6 cellular contexts compared by ENCODE assay signal in genomic region chr6:35468980-35469710, GRCh38. TPM values are rescaled to one million over a fixed set of nuclear protein-coding genes. Genes with fewer than 3 reads are reported as not detected.
DNase-seq lines count a peak whose midpoint lies in the region; ATAC-seq and TF ChIP-seq lines count a peak whose summit lies in the region.

No MANE protein-coding gene starts in this region.

- WGBS in sigmoid colon, 2 donors: 1 to 3% methylated on average over 37 of the region's 37 CpGs

- H3K36me3 ChIP-seq in sigmoid colon: peaks cover 6 to 46% (median 23%) of the 10 kb centered on the region in 4 donors

- TF ChIP-seq POLR2A in sigmoid colon (IDR thresholded peaks at IDR 0.05): no peak

- H3K4me3 ChIP-seq in sigmoid colon: peak overlapping the region; percentile 52 to 81 (median 66)

- intact Hi-C loops in sigmoid colon (cut with DNase I): loop anchor here (1.0 to 2.0 kb wide), 3 partner anchors 16 to 126 kb away; partner anchors contain the start of gene FANCE

- no peaks in the 10 kb centered on the region for H3K9me3 Mint-ChIP-seq in stimulated activated naive CD8-positive, alpha-beta T cell treated with anti-CD3 and anti-CD28 coated beads, Interleukin-15, Interleukin-2, amounts not matched to agents 100 ng/mL and 50 ng/mL, for 24 hours
- H3K9me3 Mint-ChIP-seq in endothelial cell (ENCODE audit: unreplicated experiment): no peaks in the 10 kb centered on the region

- peak overlapping the region; percentile 81 to 93 (median 92) for H3K27ac ChIP-seq in sigmoid colon

- peak overlapping the region; percentile 97 for H3K27ac Mint-ChIP-seq in stimulated activated naive CD8-positive, alpha-beta T cell treated with anti-CD3 and anti-CD28 coated beads, Interleukin-15, Interleukin-2, amounts not matched to agents 100 ng/mL and 50 ng/mL, for 24 hours
- H3K27ac Mint-ChIP-seq in endothelial cell (ENCODE audit: unreplicated experiment): peak overlapping the region; percentile 74

- H3K4me1 ChIP-seq in sigmoid colon: peaks cover 0 to 46% (median 44%) of the 10 kb centered on the region in 4 donors

- no peak for DNase-seq in stimulated activated naive CD8-positive, alpha-beta T cell treated with anti-CD3 and anti-CD28 coated beads, Interleukin-15, Interleukin-2, amounts not matched to agents 100 U/mL and 50 U/mL, for 24 hours
- DNase-seq in endothelial cell (ENCODE audit: low spot score) (no peak), sigmoid colon (no peak), NCI-H524 treated with DMSO at 0.1 percent for 48 hours (lab: John Stamatoyannopoulos, UW) (no peak), globus pallidus (ENCODE audit: low spot score) (no peak)

- ATAC-seq in stimulated activated naive CD8-positive, alpha-beta T cell treated with anti-CD3 and anti-CD28 coated beads, Interleukin-15, Interleukin-2, amounts not matched to agents 100 U/mL and 50 U/mL, for 24 hours: no peak

- no peaks in the 10 kb centered on the region for H3K27me3 Mint-ChIP-seq in stimulated activated naive CD8-positive, alpha-beta T cell treated with anti-CD3 and anti-CD28 coated beads, Interleukin-15, Interleukin-2, amounts not matched to agents 100 ng/mL and 50 ng/mL, for 24 hours
- H3K27me3 Mint-ChIP-seq in endothelial cell (ENCODE audit: unreplicated experiment): peaks cover 4% of the 10 kb centered on the region

- H3K9me3 ChIP-seq in sigmoid colon: no peaks in the 10 kb centered on the region

- H3K4me3 Mint-ChIP-seq in stimulated activated naive CD8-positive, alpha-beta T cell treated with anti-CD3 and anti-CD28 coated beads, Interleukin-15, Interleukin-2, amounts not matched to agents 100 ng/mL and 50 ng/mL, for 24 hours: peak overlapping the region; percentile 97
- peak overlapping the region; percentile 97 for H3K4me3 Mint-ChIP-seq in endothelial cell (ENCODE audit: unreplicated experiment)

- peaks cover 42% of the 10 kb centered on the region for H3K4me1 Mint-ChIP-seq in stimulated activated naive CD8-positive, alpha-beta T cell treated with anti-CD3 and anti-CD28 coated beads, Interleukin-15, Interleukin-2, amounts not matched to agents 100 ng/mL and 50 ng/mL, for 24 hours (ENCODE audit: low read depth)
- peaks cover 18% of the 10 kb centered on the region for H3K4me1 Mint-ChIP-seq in endothelial cell (ENCODE audit: unreplicated experiment)

- no peaks in the 10 kb centered on the region for H3K27me3 ChIP-seq in sigmoid colon

- peaks cover 69% of the 10 kb centered on the region for H3K36me3 Mint-ChIP-seq in stimulated activated naive CD8-positive, alpha-beta T cell treated with anti-CD3 and anti-CD28 coated beads, Interleukin-15, Interleukin-2, amounts not matched to agents 100 ng/mL and 50 ng/mL, for 24 hours (ENCODE audit: low read depth)
- peaks cover 23% of the 10 kb centered on the region for H3K36me3 Mint-ChIP-seq in endothelial cell (ENCODE audit: low read depth, unreplicated experiment)

- no peak for TF ChIP-seq CTCF in endothelial cell (IDR thresholded peaks at IDR 0.05; ENCODE audit: unreplicated experiment)
- TF ChIP-seq CTCF in sigmoid colon (IDR thresholded peaks at IDR 0.05): no peak

- no peak for TF ChIP-seq EP300 in sigmoid colon (IDR thresholded peaks at IDR 0.05)

RNA-seq across cellular contexts. Expression of gene RPL10A, which starts 0.9 kb away (rescaled TPM):
- total RNA-seq in endothelial cell (ENCODE audit: unreplicated experiment) (1,320 TPM), sigmoid colon (1,000 to 10,000 TPM; 1,381 to 2,837 (median 2,184) TPM)
- 1,000 to 10,000 TPM; 1,931 to 3,217 (median 2,051) TPM for polyA plus RNA-seq in sigmoid colon

RNA-seq across cellular contexts. Expression of gene FANCE, which starts 17.0 kb away (rescaled TPM):
- total RNA-seq in endothelial cell (ENCODE audit: unreplicated experiment) (21.8 TPM), sigmoid colon (1 to 10 TPM; 3.3 to 3.9 (median 3.7) TPM)
- 1 to 10 TPM; 2.4 to 5.2 (median 3.2) TPM for polyA plus RNA-seq in sigmoid colon

RNA-seq across cellular contexts. Expression of gene TEAD3, which starts 27.7 kb away (rescaled TPM):
- total RNA-seq in endothelial cell (ENCODE audit: unreplicated experiment) (6.3 TPM), sigmoid colon (10 to 100 TPM; 50.4 to 95.8 (median 74.8) TPM)
- 10 to 100 TPM; 14.4 to 25.2 (median 14.6) TPM for polyA plus RNA-seq in sigmoid colon

RNA-seq across cellular contexts. Expression of gene TULP1, which starts 43.6 kb away (rescaled TPM):
- total RNA-seq in endothelial cell (ENCODE audit: unreplicated experiment) (not detected), sigmoid colon (not detected)
- polyA plus RNA-seq in sigmoid colon: not detected
